7 cellular contexts compared by ENCODE assay signal in genomic region chr3:127598841-127599570, GRCh38. TPM values are rescaled to one million over a fixed set of nuclear protein-coding genes. Genes with fewer than 3 reads are reported as not detected.
DNase-seq lines count a peak whose midpoint lies in the region; ATAC-seq and TF ChIP-seq lines count a peak whose summit lies in the region.

No MANE protein-coding gene starts in this region.

- CTCF ChIA-PET in Panc1 (lab: Charles Lee): no interaction called here

- no peaks in the 10 kb centered on the region for H3K9me2 ChIP-seq in GM23248 (ENCODE audit: insufficient read depth)

- WGBS in GM23248 (ENCODE audit: low coverage in 1 of 2, low lambda C conversion rate in 2 of 2, missing lambda C conversion rate in 2 of 2), 2 experiments: 64 to 71% methylated on average over 14 of the region's 14 CpGs
- WGBS in adrenal gland, 4 donors: 60 to 78% (median 73%) methylated on average over 8 to 14 of the region's 14 CpGs

- H3K36me3 ChIP-seq in GM23248 (ENCODE audit: low read depth) (no peaks in the 10 kb centered on the region), Panc1 (ENCODE audit: control insufficient read depth, insufficient read depth, low read length) (peaks cover 2% of the 10 kb centered on the region; the same call in 1 of the 2 replicates), gastrocnemius medialis (no peaks in the 10 kb centered on the region), adrenal gland (replicated peaks in 1 of 2) (no peaks in the 10 kb centered on the region)

- H3K4me2 ChIP-seq in GM23248 (ENCODE audit: unreplicated experiment): peak overlapping the region; percentile 86

- peak overlapping the region; percentile 75 for H3K4me3 ChIP-seq in GM23248
- peak overlapping the region; percentile 68 to 89 for H3K4me3 ChIP-seq in Panc1 (ENCODE audit: low read depth in 2 of 2, low read length in 2 of 2)
- peak overlapping the region; percentile 67 for H3K4me3 ChIP-seq in fibroblast of mammary gland (ENCODE audit: control insufficient read depth, low read depth, low read length)
- peak overlapping the region; percentile 57 to 73 (median 66) for H3K4me3 ChIP-seq in gastrocnemius medialis
- H3K4me3 ChIP-seq in adrenal gland: peak overlapping the region in 1 of 4 donors; percentile 50

- no peaks in the 10 kb centered on the region for H4K20me1 ChIP-seq in GM23248 (ENCODE audit: insufficient read depth)

- ATAC-seq in Panc1: no peak
- no peak for ATAC-seq in gastrocnemius medialis

- H3K27me3 ChIP-seq in GM23248 (replicated peaks; ENCODE audit: insufficient read depth): no peaks in the 10 kb centered on the region
- H3K27me3 ChIP-seq in Panc1 (ENCODE audit: control insufficient read depth, insufficient read depth, low read length): no peaks in the 10 kb centered on the region
- no peaks in the 10 kb centered on the region for H3K27me3 ChIP-seq in gastrocnemius medialis
- no peaks in the 10 kb centered on the region for H3K27me3 ChIP-seq in adrenal gland

- in situ Hi-C loops in GM23248 (cut with MboI) (no loop called here), Panc1 (cut with HindIII; ENCODE audit: low pct_unique_long_range_greater_than_20kb, low sequenced_read_pairs) (no loop called here), gastrocnemius medialis (cut with MboI; ENCODE audit: low sequenced_read_pairs in 4 of 4) (no loop called here)

- POLR2A ChIA-PET in Panc1 (lab: Charles Lee): no interaction called here

- TF ChIP-seq CTCF in Panc1 (IDR thresholded peaks at IDR 0.05): no peak
- TF ChIP-seq CTCF in fibroblast of mammary gland (conservative IDR thresholded peaks at IDR 0.05; ENCODE audit: control insufficient read depth, insufficient read depth, low read depth, low read length): no peak
- no peak for TF ChIP-seq CTCF in gastrocnemius medialis (IDR thresholded peaks at IDR 0.05 in 4 of 5, conservative IDR thresholded peaks at IDR 0.05 in 1 of 5)
- TF ChIP-seq CTCF in adrenal gland (IDR thresholded peaks at IDR 0.05): no peak

- DNase-seq in GM23248 (no peak), Panc1 (ENCODE audit: low read depth, low spot score) (no peak), fibroblast of mammary gland (ENCODE audit: low read depth) (peak; percentile 2), gastrocnemius medialis (no peak), NCI-H774 (lab: John Stamatoyannopoulos, UW) (no peak), adrenal gland (no peak), UCSD-AML1 (lab: John Stamatoyannopoulos, UW; ENCODE audit: unreplicated experiment) (no peak)

- no peaks in the 10 kb centered on the region for H3K9me3 ChIP-seq in GM23248 (ENCODE audit: low read depth)
- no peaks in the 10 kb centered on the region for H3K9me3 ChIP-seq in Panc1 (ENCODE audit: control insufficient read depth, insufficient read depth, low read depth, low read length)
- no peaks in the 10 kb centered on the region for H3K9me3 ChIP-seq in gastrocnemius medialis
- H3K9me3 ChIP-seq in adrenal gland (replicated peaks in 1 of 3): no peaks in the 10 kb centered on the region

- peaks cover 27% of the 10 kb centered on the region; the same call in 1 of the 2 replicates for H3K79me2 ChIP-seq in GM23248 (ENCODE audit: insufficient read depth)

- peak overlapping the region; percentile 96 for H2AFZ ChIP-seq in GM23248

- peaks cover 7% of the 10 kb centered on the region for H3K4me1 ChIP-seq in GM23248 (ENCODE audit: insufficient read depth)
- H3K4me1 ChIP-seq in Panc1 (ENCODE audit: control insufficient read depth, insufficient read depth, low read length): peaks cover 20% of the 10 kb centered on the region
- peaks cover 6 to 12% of the 10 kb centered on the region in 2 donors for H3K4me1 ChIP-seq in gastrocnemius medialis
- peaks cover 0 to 6% of the 10 kb centered on the region in 2 donors for H3K4me1 ChIP-seq in adrenal gland (replicated peaks in 1 of 2)

- H3F3A ChIP-seq in GM23248 (ENCODE audit: insufficient read depth): no peaks in the 10 kb centered on the region

- H3K9ac ChIP-seq in GM23248: peak overlapping the region; percentile 82

- TF ChIP-seq POLR2A in gastrocnemius medialis (IDR thresholded peaks at IDR 0.05): no peak
- TF ChIP-seq POLR2A in adrenal gland (IDR thresholded peaks at IDR 0.05): no peak

- H3K27ac ChIP-seq in GM23248 (peak overlapping the region; percentile 25; the same call in 1 of the 2 replicates), Panc1 (ENCODE audit: low read length) (peak overlapping the region; percentile 76), gastrocnemius medialis (peak overlapping the region; percentile 65 to 83 (median 76)), adrenal gland (peak overlapping the region in 2 of 5 donors; percentile 19 to 69)

- intact Hi-C loops in Panc1 (cut with micrococcal nuclease; ENCODE audit: unreplicated experiment) (no loop called here), gastrocnemius medialis (cut with DNase I; ENCODE audit: low total_unique reads) (loop anchor here (1.0 kb wide), 1 partner anchor 9 kb away; the partner anchor contains the start of gene TPRA1), adrenal gland (cut with DNase I) (no loop called here)

- no TSS peak for BruUV-seq in Panc1 (replicated peaks; lab: Mats Ljungman, UMichigan)

RNA-seq across cellular contexts. Expression of gene MCM2, which starts 0.8 kb away (rescaled TPM):
- 30.3 and 36.4 TPM in 2 replicates for total RNA-seq in GM23248 (2014; rRNA removed; shearing (Covaris generic))
- polyA plus RNA-seq in GM23248 (2016; fragmentation: Nextera tagmentation; extraction: Ambion mirVana): 14.4 and 14.7 TPM in 2 replicates
- 132 TPM for total RNA-seq in Panc1 (2021; ENCODE audit: unreplicated experiment)
- polyA plus RNA-seq in Panc1 (2012; ENCODE audit: insufficient read length): 106 TPM
- 10 to 100 TPM in 1 of 4 donors, 1 to 10 TPM in 3; 3.5 to 12.5 (median 6.6) TPM for total RNA-seq in gastrocnemius medialis
- 10 to 100 TPM in 4 of 8 donors, 1 to 10 TPM in 4; 4.8 to 11.9 (median 9.7) TPM for total RNA-seq in adrenal gland
- 1 to 10 TPM; 1.7 to 3.0 (median 2.5) TPM for polyA plus RNA-seq in adrenal gland

RNA-seq across cellular contexts. Expression of gene TPRA1, which starts 8.5 kb away (rescaled TPM):
- 56.1 and 65.1 TPM in 2 replicates for total RNA-seq in GM23248 (2014; rRNA removed; shearing (Covaris generic))
- polyA plus RNA-seq in GM23248 (2016; fragmentation: Nextera tagmentation; extraction: Ambion mirVana) (42.8 and 45.4 TPM in 2 replicates), adrenal gland (10 to 100 TPM; 13.5 to 54.5 (median 47.0) TPM)
- total RNA-seq in Panc1 (2021; ENCODE audit: unreplicated experiment) (42.6 TPM), gastrocnemius medialis (10 to 100 TPM; 29.2 to 42.1 (median 31.1) TPM), adrenal gland (10 to 100 TPM; 28.0 to 65.6 (median 47.5) TPM)
- 52.6 TPM for polyA plus RNA-seq in Panc1 (2012; ENCODE audit: insufficient read length)

RNA-seq across cellular contexts. Expression of gene PODXL2, which starts 30.0 kb away (rescaled TPM):
- 0.89 and 2.5 TPM in 2 replicates for total RNA-seq in GM23248 (2014; rRNA removed; shearing (Covaris generic))
- polyA plus RNA-seq in GM23248 (2016; fragmentation: Nextera tagmentation; extraction: Ambion mirVana): 1.2 and 1.8 TPM in 2 replicates
- 15.3 TPM for total RNA-seq in Panc1 (2021; ENCODE audit: unreplicated experiment)
- polyA plus RNA-seq in Panc1 (2012; ENCODE audit: insufficient read length): 27.2 TPM
- total RNA-seq in gastrocnemius medialis: 1 to 10 TPM; 1.5 to 3.2 (median 2.0) TPM
- total RNA-seq in adrenal gland: 10 to 100 TPM; 22.0 to 52.4 (median 25.8) TPM
- 10 to 100 TPM; 17.0 to 28.7 (median 22.5) TPM for polyA plus RNA-seq in adrenal gland
